1 cellular context compared by ENCODE assay signal in the genomic region with DNA sequence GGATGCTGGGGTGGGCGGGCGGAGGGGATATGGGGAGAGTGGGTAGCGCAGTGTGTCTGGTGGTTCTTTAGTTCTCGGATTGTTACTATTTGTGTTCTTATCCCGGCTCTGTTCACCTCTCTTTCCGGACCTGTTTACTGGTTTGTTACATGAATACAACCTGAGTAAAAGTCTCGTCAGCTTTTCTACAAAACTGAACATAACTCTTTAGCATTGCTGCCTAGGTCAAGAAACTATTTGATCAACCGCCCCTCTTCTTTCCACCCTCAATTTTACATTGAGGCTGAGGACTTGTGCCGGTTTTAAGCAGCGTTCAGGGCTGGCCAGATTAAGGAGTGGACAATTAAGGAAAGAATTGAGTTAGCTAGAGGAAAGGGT.
TF ChIP-seq lines count a peak whose summit lies in the region.

No MANE protein-coding gene starts in this region.

TF ChIP-seq in HCT116, 20 proteins besides CTCF, POLR2A, EP300 and RAD21 (continued from another document):
- TF ChIP-seq TCF7L2 (IDR thresholded peaks at IDR 0.05; ENCODE audit: borderline replicate concordance, extremely low read depth, insufficient read depth, insufficient read length) (no peak), EZH2phosphoT487 (IDR thresholded peaks at IDR 0.05; ENCODE audit: borderline replicate concordance) (no peak), JUND (IDR thresholded peaks at IDR 0.05) (no peak)
